Comparison of ENCODE assay signal across 27 cellular contexts in the genomic region with DNA sequence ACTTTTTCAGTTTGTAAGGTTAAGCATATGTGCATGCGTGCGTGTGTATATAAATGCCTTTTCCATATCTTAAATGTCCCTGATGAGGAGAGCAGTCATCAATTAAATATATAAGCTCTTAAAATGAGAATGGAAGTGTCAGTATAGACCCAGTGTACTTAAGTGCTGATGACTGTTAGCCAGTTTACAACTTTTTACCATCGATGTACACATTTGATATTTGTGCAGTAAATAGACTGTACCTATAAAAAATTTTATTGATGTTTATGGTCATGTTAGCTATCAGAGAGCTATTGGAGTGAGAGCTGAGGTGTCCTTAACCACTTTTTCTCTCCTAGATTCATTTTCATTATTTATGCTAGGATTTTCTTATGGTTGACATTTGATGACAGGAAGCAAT.
"Had no signal": no experiment of that assay in that cellular context is flagged by ENCODE, and none has a peak within 500 bp of the region (broad histone marks: within the 10 kb centered on the region; RNA-seq: fewer than 3 reads in every experiment).

No MANE protein-coding gene starts in this region.

- H3K9me3 Mint-ChIP-seq: activated naive CD4-positive, alpha-beta T cell treated with anti-CD3 and anti-CD28 coated beads, Interleukin-2, amount 50 U/mL, for 72 hours; activated naive CD8-positive, alpha-beta T cell treated with anti-CD3 and anti-CD28 coated beads, Interleukin-2, amount 50 U/mL, for 24 hours; activated T-cell treated with anti-CD3 and anti-CD28 coated beads, Interleukin-2, amount 50 U/mL, for 4 hours; T-helper 1 cell treated with Interleukin-12 subunit alpha and Interleukin-12 subunit beta and Interleukin-4 antibody, amounts not matched to agents 30 μg/mL and 1 μg/mL, for 36 hours had no signal

- H3K4me3 Mint-ChIP-seq: activated CD8-positive, alpha-beta T cell treated with anti-CD3 and anti-CD28 coated beads, Interleukin-2, amount 10 ng/mL, durations not matched to agents 7 days and 5 days; activated naive CD8-positive, alpha-beta T cell treated with anti-CD3 and anti-CD28 coated beads, Interleukin-2, amount 50 U/mL, for 24 hours; activated T-cell treated with anti-CD3 and anti-CD28 coated beads, Interleukin-2, amount 50 U/mL, for 4 hours; brain; T-helper 1 cell treated with Interleukin-12 subunit alpha and Interleukin-12 subunit beta and Interleukin-4 antibody, amounts not matched to agents 30 μg/mL and 1 μg/mL, for 36 hours had no signal

- H3K27me3 ChIP-seq: ascending aorta, Peyer's patch had no signal

- DNase-seq: activated CD4-positive, alpha-beta T cell treated with anti-CD3 and anti-CD28 coated beads for 4 hours; activated CD4-positive, alpha-beta T cell treated with anti-CD3 and anti-CD28 coated beads, Interleukin-2, amount 50 U/mL, for 4 hours; activated CD8-positive, alpha-beta T cell treated with anti-CD3 and anti-CD28 coated beads, Interleukin-2, amount 10 ng/mL, durations not matched to agents 7 days and 5 days; activated effector memory CD4-positive, alpha-beta T cell treated with anti-CD3 and anti-CD28 coated beads, Interleukin-2, amount 50 U/mL, for 16 hours; activated naive CD4-positive, alpha-beta T cell treated with Interleukin-2 at 50 U/mL for 16 hours; activated naive CD8-positive, alpha-beta T cell treated with anti-CD3 and anti-CD28 coated beads, Interleukin-2, amount 50 U/mL, for 24 hours; activated T-cell treated with anti-CD3 and anti-CD28 coated beads, Interleukin-2, amount 50 U/mL, for 4 hours; amniotic stem cell; Kasumi-1; KBM-7; NCI-H1092; NCI-H1417; NCI-H1694; NCI-H2029; NCI-H2107; NCI-H2171 treated with DMSO at 0.1 percent for 48 hours; NCI-H526 treated with DMSO at 0.1 percent for 48 hours; NCI-H82; OCI-M1; Peyer's patch; Right ventricle myocardium superior had no signal

- H3K4me3 ChIP-seq: ascending aorta, Peyer's patch had no signal

- H3K27me3 Mint-ChIP-seq: activated naive CD8-positive, alpha-beta T cell treated with anti-CD3 and anti-CD28 coated beads, Interleukin-2, amount 50 U/mL, for 24 hours; brain had no signal

- H3K4me1 Mint-ChIP-seq: brain had no signal

- ATAC-seq: activated CD4-positive, CD25-positive, alpha-beta regulatory T cell treated with anti-CD3 and anti-CD28 coated beads, Interleukin-2, amount 50 U/mL, for 24 hours; activated CD8-positive, alpha-beta T cell treated with anti-CD3 and anti-CD28 coated beads, Interleukin-2, amount 10 ng/mL, durations not matched to agents 7 days and 5 days had no signal

- H3K27ac ChIP-seq: ascending aorta, Peyer's patch, RWPE1 had no signal

- H3K36me3 ChIP-seq: ascending aorta had no signal

- H3K27ac Mint-ChIP-seq: activated CD8-positive, alpha-beta T cell treated with anti-CD3 and anti-CD28 coated beads, Interleukin-2, amount 10 ng/mL, durations not matched to agents 7 days and 5 days; activated naive CD4-positive, alpha-beta T cell treated with anti-CD3 and anti-CD28 coated beads, Interleukin-2, amount 50 U/mL, for 72 hours; activated naive CD8-positive, alpha-beta T cell treated with anti-CD3 and anti-CD28 coated beads, Interleukin-2, amount 50 U/mL, for 24 hours; brain; T-helper 1 cell treated with Interleukin-12 subunit alpha and Interleukin-12 subunit beta and Interleukin-4 antibody, amounts not matched to agents 30 μg/mL and 1 μg/mL, for 36 hours had no signal

- H3K4me1 ChIP-seq: ascending aorta, Peyer's patch had no signal

- H3K9me3 ChIP-seq: ascending aorta, Peyer's patch had no signal
